In genomic region chr21:42737969-42738590, GRCh38 we compare ENCODE assay signal across 10 cellular contexts.
A peak's percentile ranks its signal among the peaks of the same experiment; 100 is the strongest.
DNase-seq lines count a peak whose midpoint lies in the region; ATAC-seq, FAIRE-seq and TF ChIP-seq lines count a peak whose summit lies in the region.
"Had no signal": no experiment of that assay in that cellular context is flagged by ENCODE, and none has a peak within 500 bp of the region (broad histone marks: within the 10 kb centered on the region; RNA-seq: fewer than 3 reads in every experiment).

No MANE protein-coding gene starts in this region.

- H3K4me3 ChIP-seq in AG04450 (ENCODE audit: low read depth, low read length) (no peak overlapping the region), Peyer's patch (peak overlapping the region in 1 of 4 donors; percentile 12), muscle layer of duodenum (ENCODE audit: low read depth in 1 of 2, low read length in 2 of 2) (no peak overlapping the region), MM.1S (ENCODE audit: low read length) (no peak overlapping the region)

- peaks cover 12% of the 10 kb centered on the region for H3K27me3 ChIP-seq in AG04450 (ENCODE audit: control insufficient read depth, insufficient read depth, low read length)
- H3K27me3 ChIP-seq in Peyer's patch: no peaks in the 10 kb centered on the region
- H3K27me3 ChIP-seq in muscle layer of duodenum (ENCODE audit: low read depth, low read length): no peaks in the 10 kb centered on the region
- H3K27me3 ChIP-seq in MM.1S (replicated peaks; ENCODE audit: insufficient read depth, low read length): peaks cover 96% of the 10 kb centered on the region

- TF ChIP-seq CTCF in AG04450 (IDR thresholded peaks at IDR 0.05; ENCODE audit: low read depth, low read length) (no peak), Peyer's patch (IDR thresholded peaks at IDR 0.05) (no peak), MM.1S (IDR thresholded peaks at IDR 0.05; ENCODE audit: low read length) (no peak)

- POLR2A ChIA-PET in AG04450 (lab: Yijun Ruan, JAX): no interaction called here

- H3K79me2 ChIP-seq in MM.1S (ENCODE audit: low read length): no peaks in the 10 kb centered on the region

- peak in 1 of 2 donors; percentile 50 for TF ChIP-seq POLR2A in Peyer's patch (IDR thresholded peaks at IDR 0.05)

- H3K36me3 ChIP-seq in Peyer's patch (peaks cover 0 to 45% (median 0%) of the 10 kb centered on the region in 3 donors), muscle layer of duodenum (ENCODE audit: control insufficient read depth in 1 of 2, insufficient read depth in 2 of 2, low read length in 2 of 2) (peaks cover 11 to 32% of the 10 kb centered on the region in 2 donors), MM.1S (replicated peaks; ENCODE audit: insufficient read depth, low read length) (no peaks in the 10 kb centered on the region)

- no peak for ATAC-seq in HG03196 (IDR thresholded peaks at IDR 0.05; ENCODE audit: unreplicated experiment)

- FAIRE-seq in RCC 7860 (lab: Jason Lieb, UNC): no peak
- FAIRE-seq: bronchial epithelial cell had no signal

- peaks cover 0 to 51% (median 10%) of the 10 kb centered on the region in 4 donors for H3K4me1 ChIP-seq in Peyer's patch
- H3K4me1 ChIP-seq in muscle layer of duodenum (ENCODE audit: control insufficient read depth in 1 of 2, insufficient read depth in 2 of 2, low read length in 2 of 2): peaks cover 10 to 37% of the 10 kb centered on the region in 2 donors
- peaks cover 13% of the 10 kb centered on the region for H3K4me1 ChIP-seq in MM.1S (ENCODE audit: low read length)

- H2AFZ ChIP-seq in MM.1S (ENCODE audit: low read length): no peak overlapping the region

- H4K20me1 ChIP-seq in MM.1S (ENCODE audit: insufficient read depth, low read length): no peaks in the 10 kb centered on the region

- no peak overlapping the region for H3K4me2 ChIP-seq in MM.1S (ENCODE audit: low read depth, low read length)
- H3K4me2 ChIP-seq: KMS-11 had no signal

- peak overlapping the region; percentile 11 for H3K27ac ChIP-seq in AG04450 (ENCODE audit: low read depth, low read length)
- H3K27ac ChIP-seq in Peyer's patch: peak overlapping the region; percentile 61 to 93 (median 80)
- H3K27ac ChIP-seq in muscle layer of duodenum (ENCODE audit: low read length): peak overlapping the region; percentile 86
- H3K27ac ChIP-seq in MM.1S (ENCODE audit: low read length): no peak overlapping the region
- H3K27ac ChIP-seq: KMS-11 had no signal

- DNase-seq in AG04450 (ENCODE audit: low read depth, low spot score) (no peak), Peyer's patch (peak; percentile 24 to 82 (median 82)), dermis blood vessel endothelial cell (peak; percentile 53), MM.1S (no peak), RCC 7860 (ENCODE audit: low spot score) (no peak), AG08395 (ENCODE audit: low spot score) (no peak)

- H3K9me3 ChIP-seq in AG04450 (ENCODE audit: control insufficient read depth, insufficient read depth, low read length) (no peaks in the 10 kb centered on the region), Peyer's patch (no peaks in the 10 kb centered on the region), muscle layer of duodenum (ENCODE audit: control insufficient read depth in 1 of 2, low read length in 2 of 2) (no peaks in the 10 kb centered on the region), MM.1S (replicated peaks; ENCODE audit: insufficient read depth, low read length) (no peaks in the 10 kb centered on the region)

- H3K9me2 ChIP-seq in MM.1S (replicated peaks; ENCODE audit: insufficient read depth, low read length): no peaks in the 10 kb centered on the region

- H3K9ac ChIP-seq in MM.1S (ENCODE audit: low read length): no peak overlapping the region
- H3K9ac ChIP-seq: KMS-11 had no signal

- H3F3A ChIP-seq in MM.1S (ENCODE audit: insufficient read depth, low read length): no peaks in the 10 kb centered on the region

- CTCF ChIA-PET in AG04450 (lab: Charles Lee): no interaction called here

Comparison
In these comparisons a context has a peak if more than half of its experiments do, and no peak if none do; other contexts are left out.
1. DNase-seq: peak in Peyer's patch (3 of 3) and dermis blood vessel endothelial cell (single experiment); none in AG04450 (single experiment), MM.1S (single experiment), RCC 7860 (single experiment) and AG08395 (single experiment).